Comparison of ENCODE assay signal across 8 cellular contexts in the genomic region with DNA sequence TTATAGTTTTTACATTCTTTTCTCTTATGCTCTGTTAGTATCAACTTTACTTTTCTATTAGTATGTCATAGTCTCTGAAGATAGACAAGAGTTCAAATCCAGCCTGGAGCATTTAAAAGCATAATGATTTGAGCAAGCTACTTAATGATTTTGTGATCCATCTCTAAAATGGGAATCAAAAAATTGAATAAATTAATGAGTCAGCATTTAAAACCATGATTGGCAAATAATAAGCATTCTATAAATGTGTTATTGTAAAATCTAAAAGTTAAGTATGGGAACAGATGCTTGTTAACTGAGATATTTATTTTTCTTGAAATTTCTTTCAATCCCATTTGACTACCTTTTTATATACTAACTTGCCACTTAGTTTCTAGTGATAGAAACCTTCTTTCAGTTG.
"Had no signal": no experiment of that assay in that cellular context is flagged by ENCODE, and none has a peak within 500 bp of the region (broad histone marks: within the 10 kb centered on the region; RNA-seq: fewer than 3 reads in every experiment).

No MANE protein-coding gene starts in this region.

- H2AFZ ChIP-seq: GM23338 had no signal

- FAIRE-seq: HTR-8/SVneo had no signal

- H3K9ac ChIP-seq: KMS-11 had no signal

- ATAC-seq: GM23338 had no signal

- DNase-seq: H7, HCEC 1CT, HFFc6, Karpas-422, KBM-7 had no signal

- H3K27ac ChIP-seq: KMS-11 had no signal

- H3K4me3 ChIP-seq: GM23338 had no signal

- H3K4me2 ChIP-seq: GM23338, KMS-11 had no signal
